9 cellular contexts compared by ENCODE assay signal in genomic region chr6:43052225-43052841, GRCh38. TPM values are rescaled to one million over a fixed set of nuclear protein-coding genes. Genes with fewer than 3 reads are reported as not detected.
A peak's percentile ranks its signal among the peaks of the same experiment; 100 is the strongest.
DNase-seq lines count a peak whose midpoint lies in the region; ATAC-seq, FAIRE-seq and TF ChIP-seq lines count a peak whose summit lies in the region.
"Had no signal": no experiment of that assay in that cellular context is flagged by ENCODE, and none has a peak within 500 bp of the region (broad histone marks: within the 10 kb centered on the region; RNA-seq: fewer than 3 reads in every experiment).

No MANE protein-coding gene starts in this region.

- H4K91ac ChIP-seq in H1 (replicated peaks; ENCODE audit: insufficient read length, low read length), result peak overlapping the region; percentile 1

- TF ChIP-seq EP300 in H1 (IDR thresholded peaks at IDR 0.05; ENCODE audit: borderline replicate concordance in 1 of 2, low read depth in 2 of 2, low read length in 2 of 2), result no peak

- POLR2A ChIA-PET in H1 (lab: Charles Lee; ENCODE audit: partially characterized antibody), result interaction anchor here (0.8 to 29.7 kb wide), 9 partner anchors 9 to 87 kb away, joined by 3 to 584 read pairs (median 3); partner anchors contain the start of genes KLHDC3, MEA1, PTK7 and RRP36

- 82% methylated on average over 18 of the region's 19 CpGs; no CpG with 5 or more reads in 1 of the 2 experiments for WGBS in H1 (ENCODE audit: extremely low coverage in 1 of 2, insufficient coverage in 1 of 2, insufficient read length in 1 of 2, insufficient replicate concordance in 2 of 2, low coverage in 1 of 2, low lambda C conversion rate in 2 of 2, missing lambda C conversion rate in 1 of 2), 2 experiments

- H3K9me3 ChIP-seq in CD4-positive, CD25-positive, alpha-beta regulatory T cell (ENCODE audit: control insufficient read depth in 2 of 2, low read length in 2 of 2), result no peaks in the 10 kb centered on the region
- H3K9me3 ChIP-seq in OCI-LY1 (ENCODE audit: low read length) (no peaks in the 10 kb centered on the region), H1 (ENCODE audit: insufficient read depth in 2 of 2, low read depth in 1 of 2, low read length in 1 of 2) (no peaks in the 10 kb centered on the region), neutrophil (no peaks in the 10 kb centered on the region)

- no peak for TF ChIP-seq RAD21 in H1 (IDR thresholded peaks at IDR 0.05 in 1 of 2, conservative IDR thresholded peaks at IDR 0.05 in 1 of 2; ENCODE audit: low read depth in 2 of 2, low read length in 2 of 2)

- H3K4ac ChIP-seq in H1 (replicated peaks; ENCODE audit: insufficient read length, low read depth, low read length), result peak overlapping the region; percentile 33

- peaks cover 7% of the 10 kb centered on the region for H3K23me2 ChIP-seq in H1 (ENCODE audit: low read depth, low read length)

- H3K4me1 ChIP-seq in CD4-positive, CD25-positive, alpha-beta regulatory T cell (ENCODE audit: control insufficient read depth, insufficient read depth, low read length, poor library complexity, severe bottlenecking), result peaks cover 21% of the 10 kb centered on the region
- H3K4me1 ChIP-seq in OCI-LY1 (ENCODE audit: insufficient read depth, low read length, severe bottlenecking) (peaks cover 24% of the 10 kb centered on the region), H1 (replicated peaks in 1 of 4; ENCODE audit: control insufficient read depth in 3 of 4, insufficient read depth in 4 of 4, low read length in 3 of 4) (peaks cover 0 to 10% (median 5%) of the 10 kb centered on the region in 4 experiments; a peak in 4 of 7 replicates), neutrophil (ENCODE audit: control insufficient read depth in 1 of 2, insufficient read depth in 1 of 2, low read depth in 1 of 2, low read length in 1 of 2) (peaks cover 12 to 19% of the 10 kb centered on the region in 2 experiments)

- H3K27ac ChIP-seq in CD4-positive, CD25-positive, alpha-beta regulatory T cell (ENCODE audit: insufficient read depth, low read length, poor library complexity, severe bottlenecking), result no peak overlapping the region
- H3K27ac ChIP-seq in OCI-LY1 (ENCODE audit: low read depth, low read length, poor library complexity, severe bottlenecking) (peak overlapping the region; percentile 61), H1 (ENCODE audit: low read depth, low read length) (no peak overlapping the region), neutrophil (peak overlapping the region; percentile 88)

- peaks cover 22% of the 10 kb centered on the region for H3K36me3 ChIP-seq in CD4-positive, CD25-positive, alpha-beta regulatory T cell (ENCODE audit: control insufficient read depth, insufficient read depth, low read length)
- peaks cover 17% of the 10 kb centered on the region for H3K36me3 ChIP-seq in OCI-LY1 (ENCODE audit: insufficient read depth, low read length)
- H3K36me3 ChIP-seq in H1 (ENCODE audit: control insufficient read depth in 2 of 4, insufficient read depth in 4 of 4, low read length in 3 of 4), result peaks cover 5 to 26% (median 19%) of the 10 kb centered on the region in 4 experiments; a peak in 7 of 8 replicates
- H3K36me3 ChIP-seq in neutrophil, result peaks cover 26% of the 10 kb centered on the region

- H3F3A ChIP-seq in OCI-LY1 (ENCODE audit: insufficient read depth, low read length), result no peaks in the 10 kb centered on the region

- H3K4me1 Mint-ChIP-seq in CD4-positive, CD25-positive, alpha-beta regulatory T cell, result peaks cover 0 to 44% (median 30%) of the 10 kb centered on the region in 4 donors

- H3K27ac Mint-ChIP-seq in CD4-positive, CD25-positive, alpha-beta regulatory T cell, result peak overlapping the region; percentile 96 to 100 (median 97)

- H3K56ac ChIP-seq in H1 (replicated peaks; ENCODE audit: insufficient read length, low read depth, low read length), result no peak overlapping the region

- no peaks in the 10 kb centered on the region for H4K20me1 ChIP-seq in OCI-LY1 (ENCODE audit: insufficient read depth, low read length)
- peaks cover 1 to 4% of the 10 kb centered on the region in 2 experiments for H4K20me1 ChIP-seq in H1 (replicated peaks in 1 of 2; ENCODE audit: control insufficient read depth in 1 of 2, insufficient read depth in 2 of 2, low read length in 2 of 2)

- H3K4me2 ChIP-seq in OCI-LY1 (ENCODE audit: low read length), result peak overlapping the region; percentile 80
- H3K4me2 ChIP-seq in H1 (ENCODE audit: insufficient read depth in 1 of 2, low read depth in 2 of 2, low read length in 2 of 2), result peak overlapping the region; percentile 83 to 97

- no peak overlapping the region for H2BK20ac ChIP-seq in H1 (ENCODE audit: low read length)

- H2AFZ ChIP-seq in OCI-LY1 (ENCODE audit: low read length) (no peak overlapping the region), H1 (ENCODE audit: low read length) (no peak overlapping the region)

- no peak for ATAC-seq in CD4-positive, CD25-positive, alpha-beta regulatory T cell (ENCODE audit: low read depth in 2 of 2)

- H3K9me3 Mint-ChIP-seq in CD4-positive, CD25-positive, alpha-beta regulatory T cell, result no peaks in the 10 kb centered on the region

- H2AK5ac ChIP-seq in H1 (ENCODE audit: low read depth, low read length), result peak overlapping the region; percentile 7; the same call in 1 of the 2 replicates

- 0 out of 2 replicates have a peak overlapping the region, but pooled peaks have one; percentile 46 for H2BK12ac ChIP-seq in H1 (ENCODE audit: low read depth, low read length)

- H3K9ac ChIP-seq in OCI-LY1 (ENCODE audit: low read length), result peak overlapping the region; percentile 85; the same call in 1 of the 2 replicates
- peak overlapping the region in 1 of 4 experiments; percentile 88; a peak in 1 of 7 replicates for H3K9ac ChIP-seq in H1 (replicated peaks in 1 of 4; ENCODE audit: extremely low read depth in 1 of 4, low read depth in 3 of 4, low read length in 3 of 4)

- H3K27me3 Mint-ChIP-seq in CD4-positive, CD25-positive, alpha-beta regulatory T cell, result no peaks in the 10 kb centered on the region

- H3K4me3 ChIP-seq in CD4-positive, CD25-positive, alpha-beta regulatory T cell (ENCODE audit: low read depth, low read length), result no peak overlapping the region
- H3K4me3 ChIP-seq in OCI-LY1 (ENCODE audit: low read depth, low read length, poor library complexity, severe bottlenecking), result peak overlapping the region; percentile 78
- H3K4me3 ChIP-seq in H1 (ENCODE audit: extremely low read depth in 1 of 4, insufficient read depth in 2 of 4, low read depth in 3 of 4, low read length in 4 of 4), result peak overlapping the region; percentile 72 to 91 (median 78); a peak in 6 of 8 replicates
- no peak overlapping the region for H3K4me3 ChIP-seq in neutrophil (ENCODE audit: low read depth in 1 of 2, low read length in 1 of 2)

- no peak overlapping the region for H2BK15ac ChIP-seq in H1 (ENCODE audit: low read length)

- no peak overlapping the region; the same call in 1 of the 2 replicates for H4K8ac ChIP-seq in H1 (ENCODE audit: extremely low read depth, insufficient read depth, low read length)

- peak overlapping the region; percentile 81 to 98 (median 95) for H3K4me3 Mint-ChIP-seq in CD4-positive, CD25-positive, alpha-beta regulatory T cell

- H3K27me3 ChIP-seq in CD4-positive, CD25-positive, alpha-beta regulatory T cell (ENCODE audit: control insufficient read depth, insufficient read depth, low read length), result no peaks in the 10 kb centered on the region
- H3K27me3 ChIP-seq in OCI-LY1 (ENCODE audit: insufficient read depth, low read length) (no peaks in the 10 kb centered on the region), H1 (replicated peaks in 1 of 4; ENCODE audit: control insufficient read depth in 3 of 4, extremely low read depth in 1 of 4, insufficient read depth in 3 of 4, low read length in 3 of 4) (no peaks in the 10 kb centered on the region), neutrophil (no peaks in the 10 kb centered on the region)

- H3K23ac ChIP-seq in H1 (ENCODE audit: insufficient read length), result no peak overlapping the region

- no peaks in the 10 kb centered on the region for H3K9me2 ChIP-seq in OCI-LY1 (ENCODE audit: low read depth, low read length)

- TF ChIP-seq CTCF in OCI-LY1 (IDR thresholded peaks at IDR 0.05; ENCODE audit: low read length) (no peak), H1 (IDR thresholded peaks at IDR 0.05; ENCODE audit: control extremely low read depth in 1 of 3, insufficient read depth in 1 of 3, low read depth in 1 of 3, low read length in 3 of 3) (no peak), neutrophil (IDR thresholded peaks at IDR 0.05) (no peak)

- peaks cover 26% of the 10 kb centered on the region for H3K36me3 Mint-ChIP-seq in CD4-positive, CD25-positive, alpha-beta regulatory T cell

- no peak overlapping the region for H4K5ac ChIP-seq in H1 (ENCODE audit: insufficient read length, low read depth, low read length)

- no peak overlapping the region for H3K18ac ChIP-seq in H1 (ENCODE audit: extremely low read depth, low read length)

- no peak overlapping the region for H3K14ac ChIP-seq in H1 (ENCODE audit: insufficient read length)

- FAIRE-seq in H1 (lab: Jason Lieb, UNC), result no peak
- FAIRE-seq: GM18507 had no signal

- no peak for DNase-seq in CD4-positive, CD25-positive, alpha-beta regulatory T cell
- DNase-seq in H1 (ENCODE audit: low read depth in 1 of 2, low spot score in 2 of 2) (no peak), AG08395 (ENCODE audit: low spot score) (no peak), LoVo (ENCODE audit: low spot score) (no peak), middle frontal gyrus (ENCODE audit: extremely low spot score, low spot score) (no peak)
- DNase-seq in stimulated activated CD4-positive, alpha-beta T cell treated with anti-CD3 and anti-CD28 coated beads, Interleukin-4, amount 100 ng/mL, for 4 hours, result no peak

- TF ChIP-seq POLR2A in H1 (IDR thresholded peaks at IDR 0.05; ENCODE audit: control extremely low read depth in 1 of 2, low read depth in 2 of 2, low read length in 2 of 2), result no peak

- H2BK5ac ChIP-seq in H1 (ENCODE audit: low read depth, low read length), result 0 out of 2 replicates have a peak overlapping the region, but pooled peaks have one; percentile 92

- peaks cover 6% of the 10 kb centered on the region for H3K79me1 ChIP-seq in H1 (ENCODE audit: low read depth, low read length)

- no peak overlapping the region for H2BK120ac ChIP-seq in H1 (replicated peaks; ENCODE audit: low read depth, low read length)

- H3K79me2 ChIP-seq in OCI-LY1 (ENCODE audit: insufficient read depth, low read length) (no peaks in the 10 kb centered on the region), H1 (ENCODE audit: control insufficient read depth in 1 of 2, insufficient read depth in 2 of 2, low read length in 2 of 2) (no peaks in the 10 kb centered on the region)

- CTCF ChIA-PET in H1 (lab: Charles Lee; ENCODE audit: partially characterized antibody), result interaction anchor here (0.6 to 1.2 kb wide), 2 partner anchors 30 to 74 kb away, joined by 3 read pairs; no protein-coding TSS in a partner anchor

RNA-seq across cellular contexts. Expression of gene CUL7, which starts 1.3 kb away (rescaled TPM):
- total RNA-seq in CD4-positive, CD25-positive, alpha-beta regulatory T cell, result 7.7 TPM
- 1 to 10 TPM; 2.1 to 3.5 (median 2.4) TPM for polyA plus RNA-seq in CD4-positive, CD25-positive, alpha-beta regulatory T cell
- 10.8 and 11.4 TPM in 2 replicates for total RNA-seq in H1 (2021; fragmentation: NEBNext Ultra II Directional; extraction: Animal tissue kit (Norgen Biotek cat#: 25700))
- 15.0 and 19.1 TPM in 2 replicates for polyA plus RNA-seq in H1 (2011; rRNA removed)
- polyA plus RNA-seq in H1 (2011; cell fraction: cytosol; rRNA removed), result 20.6 TPM
- 75.9 TPM for polyA plus RNA-seq in H1 (2011; cell fraction: nucleus; rRNA removed)
- polyA plus RNA-seq in H1 (2012, experiment 1 of 2), result 11.1 to 16.5 TPM (median 14.8 TPM) in 4 replicates
- 11.6 TPM for polyA plus RNA-seq in H1 (2012, experiment 2 of 2)
- polyA plus RNA-seq in H1 (2013, experiment 1 of 2), result 6.7 TPM
- 6.2 TPM for polyA plus RNA-seq in H1 (2013, experiment 2 of 2)
- 25.3 and 26.4 TPM in 2 replicates for polyA minus RNA-seq in H1 (2011; rRNA and poly(A)+ RNA removed)
- polyA minus RNA-seq in H1 (2011; cell fraction: cytosol; rRNA and poly(A)+ RNA removed), result 11.2 TPM
- polyA minus RNA-seq in H1 (2011; cell fraction: nucleus; rRNA and poly(A)+ RNA removed), result 24.7 TPM

RNA-seq across cellular contexts. Expression of gene MRPL2, which starts 6.9 kb away (rescaled TPM):
- total RNA-seq in CD4-positive, CD25-positive, alpha-beta regulatory T cell, result 29.3 TPM
- polyA plus RNA-seq in CD4-positive, CD25-positive, alpha-beta regulatory T cell, result 10 to 100 TPM; 45.2 to 52.6 (median 48.3) TPM
- 97.7 and 99.9 TPM in 2 replicates for total RNA-seq in H1 (2021; fragmentation: NEBNext Ultra II Directional; extraction: Animal tissue kit (Norgen Biotek cat#: 25700))
- 58.7 and 61.0 TPM in 2 replicates for polyA plus RNA-seq in H1 (2011; rRNA removed)
- 50.1 TPM for polyA plus RNA-seq in H1 (2011; cell fraction: cytosol; rRNA removed)
- 62.3 TPM for polyA plus RNA-seq in H1 (2011; cell fraction: nucleus; rRNA removed)
- 74.9 to 127 TPM (median 111 TPM) in 4 replicates for polyA plus RNA-seq in H1 (2012, experiment 1 of 2)
- 83.0 TPM for polyA plus RNA-seq in H1 (2012, experiment 2 of 2)
- 66.2 TPM for polyA plus RNA-seq in H1 (2013, experiment 1 of 2)
- polyA plus RNA-seq in H1 (2013, experiment 2 of 2), result 61.9 TPM
- polyA minus RNA-seq in H1 (2011; rRNA and poly(A)+ RNA removed), result 34.6 and 36.2 TPM in 2 replicates
- 37.5 TPM for polyA minus RNA-seq in H1 (2011; cell fraction: cytosol; rRNA and poly(A)+ RNA removed)
- 16.5 TPM for polyA minus RNA-seq in H1 (2011; cell fraction: nucleus; rRNA and poly(A)+ RNA removed)

RNA-seq across cellular contexts. Expression of gene KLC4, which starts 7.1 kb away (rescaled TPM):
- total RNA-seq in CD4-positive, CD25-positive, alpha-beta regulatory T cell, result 33.5 TPM
- 10 to 100 TPM in 3 of 4 donors, 1 to 10 TPM in 1; 9.3 to 15.5 (median 12.6) TPM for polyA plus RNA-seq in CD4-positive, CD25-positive, alpha-beta regulatory T cell
- 27.7 and 28.5 TPM in 2 replicates for total RNA-seq in H1 (2021; fragmentation: NEBNext Ultra II Directional; extraction: Animal tissue kit (Norgen Biotek cat#: 25700))
- polyA plus RNA-seq in H1 (2011; rRNA removed), result 15.7 and 23.8 TPM in 2 replicates
- 23.5 TPM for polyA plus RNA-seq in H1 (2011; cell fraction: cytosol; rRNA removed)
- 63.1 TPM for polyA plus RNA-seq in H1 (2011; cell fraction: nucleus; rRNA removed)
- polyA plus RNA-seq in H1 (2012, experiment 1 of 2), result 17.2 to 26.8 TPM (median 26.2 TPM) in 4 replicates
- polyA plus RNA-seq in H1 (2012, experiment 2 of 2), result 20.2 TPM
- 14.9 TPM for polyA plus RNA-seq in H1 (2013, experiment 1 of 2)
- 13.6 TPM for polyA plus RNA-seq in H1 (2013, experiment 2 of 2)
- 17.6 and 19.2 TPM in 2 replicates for polyA minus RNA-seq in H1 (2011; rRNA and poly(A)+ RNA removed)
- 9.5 TPM for polyA minus RNA-seq in H1 (2011; cell fraction: cytosol; rRNA and poly(A)+ RNA removed)
- polyA minus RNA-seq in H1 (2011; cell fraction: nucleus; rRNA and poly(A)+ RNA removed), result 20.0 TPM

RNA-seq across cellular contexts. Expression of gene PTK7, which starts 23.8 kb away (rescaled TPM):
- 2.3 TPM for total RNA-seq in CD4-positive, CD25-positive, alpha-beta regulatory T cell
- under 1 TPM in 1 of 4 donors, not detected in 3; 0.25 TPM for polyA plus RNA-seq in CD4-positive, CD25-positive, alpha-beta regulatory T cell
- 130 and 138 TPM in 2 replicates for total RNA-seq in H1 (2021; fragmentation: NEBNext Ultra II Directional; extraction: Animal tissue kit (Norgen Biotek cat#: 25700))
- polyA plus RNA-seq in H1 (2011; rRNA removed), result 110 and 133 TPM in 2 replicates
- polyA plus RNA-seq in H1 (2011; cell fraction: cytosol; rRNA removed), result 105 TPM
- 256 TPM for polyA plus RNA-seq in H1 (2011; cell fraction: nucleus; rRNA removed)
- 146 to 167 TPM (median 153 TPM) in 4 replicates for polyA plus RNA-seq in H1 (2012, experiment 1 of 2)
- 166 TPM for polyA plus RNA-seq in H1 (2012, experiment 2 of 2)
- polyA plus RNA-seq in H1 (2013, experiment 1 of 2), result 111 TPM
- 96.7 TPM for polyA plus RNA-seq in H1 (2013, experiment 2 of 2)
- polyA minus RNA-seq in H1 (2011; rRNA and poly(A)+ RNA removed), result 151 and 164 TPM in 2 replicates
- polyA minus RNA-seq in H1 (2011; cell fraction: cytosol; rRNA and poly(A)+ RNA removed), result 99.5 TPM
- polyA minus RNA-seq in H1 (2011; cell fraction: nucleus; rRNA and poly(A)+ RNA removed), result 99.6 TPM

RNA-seq across cellular contexts. Expression of gene RRP36, which starts 30.9 kb away (rescaled TPM):
- total RNA-seq in CD4-positive, CD25-positive, alpha-beta regulatory T cell, result 33.3 TPM
- 10 to 100 TPM; 61.9 to 82.2 (median 71.6) TPM for polyA plus RNA-seq in CD4-positive, CD25-positive, alpha-beta regulatory T cell
- total RNA-seq in H1 (2021; fragmentation: NEBNext Ultra II Directional; extraction: Animal tissue kit (Norgen Biotek cat#: 25700)), result 89.6 and 92.3 TPM in 2 replicates
- 20.6 and 33.9 TPM in 2 replicates for polyA plus RNA-seq in H1 (2011; rRNA removed)
- polyA plus RNA-seq in H1 (2011; cell fraction: cytosol; rRNA removed), result 48.7 TPM
- polyA plus RNA-seq in H1 (2011; cell fraction: nucleus; rRNA removed), result 32.2 TPM
- polyA plus RNA-seq in H1 (2012, experiment 1 of 2), result 88.5 to 96.8 TPM (median 92.1 TPM) in 4 replicates
- polyA plus RNA-seq in H1 (2012, experiment 2 of 2), result 53.2 TPM
- polyA plus RNA-seq in H1 (2013, experiment 1 of 2), result 85.3 TPM
- 82.7 TPM for polyA plus RNA-seq in H1 (2013, experiment 2 of 2)
- polyA minus RNA-seq in H1 (2011; rRNA and poly(A)+ RNA removed), result 51.2 and 56.1 TPM in 2 replicates
- 22.2 TPM for polyA minus RNA-seq in H1 (2011; cell fraction: cytosol; rRNA and poly(A)+ RNA removed)
- 29.4 TPM for polyA minus RNA-seq in H1 (2011; cell fraction: nucleus; rRNA and poly(A)+ RNA removed)

Comparison
In these comparisons a context has a peak if more than half of its experiments do, and no peak if none do; other contexts are left out.
1. H3K27ac ChIP-seq: peak in OCI-LY1 (single experiment) and neutrophil (single experiment); none in CD4-positive, CD25-positive, alpha-beta regulatory T cell (single experiment) and H1 (single experiment).
2. H3K4me3 ChIP-seq: peak in OCI-LY1 (single experiment) and H1 (4 of 4); none in CD4-positive, CD25-positive, alpha-beta regulatory T cell (single experiment) and neutrophil (0 of 2).